11 cellular contexts compared by ENCODE assay signal in genomic region chr2:160613466-160614153, GRCh38.
A peak's percentile ranks its signal among the peaks of the same experiment; 100 is the strongest.
DNase-seq lines count a peak whose midpoint lies in the region; ATAC-seq, FAIRE-seq and TF ChIP-seq lines count a peak whose summit lies in the region.
"Had no signal": no experiment of that assay in that cellular context is flagged by ENCODE, and none has a peak within 500 bp of the region (broad histone marks: within the 10 kb centered on the region; RNA-seq: fewer than 3 reads in every experiment).

No MANE protein-coding gene starts in this region.

- H3K9me3 ChIP-seq in astrocyte (ENCODE audit: insufficient read depth, low read depth, low read length) (no peaks in the 10 kb centered on the region), keratinocyte (ENCODE audit: control insufficient read depth, low read depth, low read length) (no peaks in the 10 kb centered on the region)

- ATAC-seq in GM18868 (IDR thresholded peaks at IDR 0.05; ENCODE audit: unreplicated experiment) (no peak), HG03196 (IDR thresholded peaks at IDR 0.05; ENCODE audit: unreplicated experiment) (no peak)

- dilution Hi-C loops in keratinocyte (cut with MboI; ENCODE audit: extremely low pct_ligation_motif_present, low sequenced_read_pairs), result no loop called here

- H3K36me3 ChIP-seq in astrocyte (ENCODE audit: insufficient read depth, low read length) (no peaks in the 10 kb centered on the region), keratinocyte (ENCODE audit: control insufficient read depth in 2 of 2, extremely low read depth in 1 of 2, insufficient read depth in 2 of 2, low read length in 2 of 2) (no peaks in the 10 kb centered on the region)

- no peaks in the 10 kb centered on the region for H4K20me1 ChIP-seq in astrocyte (ENCODE audit: insufficient read depth, low read length)
- H4K20me1 ChIP-seq in keratinocyte (ENCODE audit: control insufficient read depth, extremely low read depth, insufficient read depth, low read length), result no peaks in the 10 kb centered on the region

- no peak overlapping the region for H3K9ac ChIP-seq in astrocyte (ENCODE audit: low read length)
- no peak overlapping the region for H3K9ac ChIP-seq in keratinocyte (ENCODE audit: control insufficient read depth, extremely low read depth, insufficient read depth, low read length)

- H3K4me3 Mint-ChIP-seq in astrocyte (ENCODE audit: unreplicated experiment), result no peak overlapping the region
- H3K4me3 Mint-ChIP-seq in activated CD4-positive, alpha-beta memory T cell treated with anti-CD3 and anti-CD28 coated beads for 36 hours, result no peak overlapping the region
- H3K4me3 Mint-ChIP-seq: activated naive CD8-positive, alpha-beta T cell treated with anti-CD3 and anti-CD28 coated beads, Interleukin-2, amount 10 ng/mL, durations not matched to agents 7 days and 5 days had no signal

- peaks cover 14% of the 10 kb centered on the region for H3K4me1 Mint-ChIP-seq in astrocyte (ENCODE audit: low read depth, unreplicated experiment)
- peaks cover 8% of the 10 kb centered on the region for H3K4me1 Mint-ChIP-seq in activated CD4-positive, alpha-beta memory T cell treated with anti-CD3 and anti-CD28 coated beads for 36 hours (ENCODE audit: low read depth)

- H3K27ac ChIP-seq in astrocyte (ENCODE audit: low read depth, low read length), result no peak overlapping the region
- no peak overlapping the region for H3K27ac ChIP-seq in keratinocyte (ENCODE audit: control insufficient read depth, insufficient read depth, low read length)

- H3K27me3 ChIP-seq in astrocyte (ENCODE audit: insufficient read depth, low read length) (no peaks in the 10 kb centered on the region), keratinocyte (ENCODE audit: control insufficient read depth, extremely low read depth, insufficient read depth, low read length) (no peaks in the 10 kb centered on the region)

- intact Hi-C loops in activated CD4-positive, alpha-beta memory T cell treated with anti-CD3 and anti-CD28 coated beads for 36 hours (cut with micrococcal nuclease), result no loop called here

- peaks cover 4% of the 10 kb centered on the region for H3K27me3 Mint-ChIP-seq in astrocyte (ENCODE audit: low read depth, unreplicated experiment)
- peaks cover 5% of the 10 kb centered on the region for H3K27me3 Mint-ChIP-seq in activated CD4-positive, alpha-beta memory T cell treated with anti-CD3 and anti-CD28 coated beads for 36 hours

- H3K4me1 ChIP-seq in astrocyte (ENCODE audit: insufficient read depth, low read length) (peaks cover 20% of the 10 kb centered on the region), keratinocyte (ENCODE audit: control insufficient read depth, extremely low read depth, insufficient read depth, low read length) (peaks cover 19% of the 10 kb centered on the region)

- H3K9me1 ChIP-seq in keratinocyte (ENCODE audit: control insufficient read depth, extremely low read depth, insufficient read depth, low read length), result no peaks in the 10 kb centered on the region

- H3K9me3 Mint-ChIP-seq in astrocyte (ENCODE audit: unreplicated experiment), result peaks cover 7% of the 10 kb centered on the region
- peaks cover 11% of the 10 kb centered on the region for H3K9me3 Mint-ChIP-seq in activated CD4-positive, alpha-beta memory T cell treated with anti-CD3 and anti-CD28 coated beads for 36 hours

- peak; percentile 20 for DNase-seq in AG20443 (ENCODE audit: low spot score)
- DNase-seq in HT1080 (ENCODE audit: low read depth), result peak; percentile 92
- DNase-seq in astrocyte (ENCODE audit: low read depth), result peak; percentile 87
- DNase-seq in keratinocyte (ENCODE audit: low read depth, low spot score), result no peak
- no peak for DNase-seq in activated CD4-positive, alpha-beta memory T cell treated with anti-CD3 and anti-CD28 coated beads for 36 hours
- no peak for DNase-seq in midbrain (lab: John Stamatoyannopoulos, UW)
- DNase-seq: activated naive CD8-positive, alpha-beta T cell treated with anti-CD3 and anti-CD28 coated beads, Interleukin-2, amount 10 ng/mL, durations not matched to agents 7 days and 5 days; NCI-H1930 had no signal

- no peak overlapping the region for H2AFZ ChIP-seq in astrocyte (ENCODE audit: low read depth, low read length)
- H2AFZ ChIP-seq in keratinocyte (ENCODE audit: control insufficient read depth, low read length), result no peak overlapping the region

- H3K27ac Mint-ChIP-seq in astrocyte (ENCODE audit: unreplicated experiment), result peak overlapping the region; percentile 35
- no peak overlapping the region for H3K27ac Mint-ChIP-seq in activated CD4-positive, alpha-beta memory T cell treated with anti-CD3 and anti-CD28 coated beads for 36 hours
- H3K27ac Mint-ChIP-seq: activated naive CD8-positive, alpha-beta T cell treated with anti-CD3 and anti-CD28 coated beads, Interleukin-2, amount 10 ng/mL, durations not matched to agents 7 days and 5 days had no signal

- H3K36me3 Mint-ChIP-seq in astrocyte (ENCODE audit: low read depth, unreplicated experiment), result no peaks in the 10 kb centered on the region
- no peaks in the 10 kb centered on the region for H3K36me3 Mint-ChIP-seq in activated CD4-positive, alpha-beta memory T cell treated with anti-CD3 and anti-CD28 coated beads for 36 hours

- H3K4me2 ChIP-seq in astrocyte (ENCODE audit: low read length) (peak overlapping the region; percentile 36), keratinocyte (ENCODE audit: control insufficient read depth, extremely low read depth, insufficient read depth, low read depth, low read length) (peak overlapping the region; percentile 34)

- H3K79me2 ChIP-seq in astrocyte (ENCODE audit: insufficient read depth, low read length), result no peaks in the 10 kb centered on the region
- H3K79me2 ChIP-seq in keratinocyte (ENCODE audit: control insufficient read depth, insufficient read depth, low read length), result no peaks in the 10 kb centered on the region

- FAIRE-seq in astrocyte (lab: Jason Lieb, UNC), result peak; percentile 80
- FAIRE-seq in keratinocyte (lab: Jason Lieb, UNC), result no peak
- FAIRE-seq: H1 had no signal

- POLR2A ChIA-PET in activated CD4-positive, alpha-beta memory T cell treated with anti-CD3 and anti-CD28 coated beads for 36 hours (lab: Charles Lee), result no interaction called here

- H3K4me3 ChIP-seq in astrocyte (ENCODE audit: insufficient read depth, low read depth, low read length), result no peak overlapping the region
- H3K4me3 ChIP-seq in keratinocyte (ENCODE audit: control insufficient read depth in 2 of 3, extremely low read depth in 1 of 3, insufficient read depth in 2 of 3, low read depth in 1 of 3, low read length in 3 of 3), result no peak overlapping the region

- TF ChIP-seq CTCF in astrocyte (IDR thresholded peaks at IDR 0.05; ENCODE audit: insufficient read depth, low read depth, low read length) (no peak), keratinocyte (optimal IDR thresholded peaks at IDR 0.05 in 1 of 3, IDR thresholded peaks at IDR 0.05 in 1 of 3, conservative IDR thresholded peaks at IDR 0.05 in 1 of 3; ENCODE audit: extremely low read depth in 1 of 3, insufficient read depth in 2 of 3, low read length in 3 of 3) (no peak)

- CTCF ChIA-PET in activated CD4-positive, alpha-beta memory T cell treated with anti-CD3 and anti-CD28 coated beads for 36 hours (lab: Charles Lee), result no interaction called here

Comparison
In these comparisons a context has a peak if more than half of its experiments do, and no peak if none do; other contexts are left out.
1. DNase-seq: peak in AG20443 (single experiment), HT1080 (single experiment) and astrocyte (single experiment); none in keratinocyte (single experiment), activated CD4-positive, alpha-beta memory T cell treated with anti-CD3 and anti-CD28 coated beads for 36 hours (single experiment) and midbrain (single experiment).